In genomic region chr16:81004646-81005353, GRCh38 we compare ENCODE assay signal across 8 cellular contexts. TPM values are rescaled to one million over a fixed set of nuclear protein-coding genes. Genes with fewer than 3 reads are reported as not detected.
DNase-seq lines count a peak whose midpoint lies in the region; ATAC-seq and TF ChIP-seq lines count a peak whose summit lies in the region.

No MANE protein-coding gene starts in this region.

- no peak for TF ChIP-seq POLR2A in prostate gland (IDR thresholded peaks at IDR 0.05)

- ATAC-seq in GM21526 (IDR thresholded peaks at IDR 0.05; ENCODE audit: low FRiP score, unreplicated experiment) (no peak), HG02885 (IDR thresholded peaks at IDR 0.05; ENCODE audit: poor library complexity, unreplicated experiment) (no peak)

- 60% methylated on average over 14 of the region's 14 CpGs for WGBS in prostate gland

- intact Hi-C loops in prostate gland (cut with DNase I): loop anchor here (10.0 kb wide), 1 partner anchor 70 kb away; the partner anchor contains the start of gene C16orf46

- H3K4me3 ChIP-seq in WI38 (ENCODE audit: low read depth, low read length): peak overlapping the region; percentile 11; the same call in 1 of the 2 replicates
- H3K4me3 ChIP-seq in prostate gland: peak overlapping the region in 1 of 2 donors; percentile 6

- H3K36me3 ChIP-seq in prostate gland: no peaks in the 10 kb centered on the region

- DNase-seq in A172 (ENCODE audit: low spot score) (peak; percentile 54), EH (ENCODE audit: low read depth) (peak; percentile 68), NCI-H128 (lab: John Stamatoyannopoulos, UW; ENCODE audit: unreplicated experiment) (peak; percentile 45), fibroblast of the conjunctiva (ENCODE audit: low read depth) (peak; percentile 27), prostate gland (ENCODE audit: low spot score) (peak; percentile 56)

- no peaks in the 10 kb centered on the region for H3K9me3 ChIP-seq in prostate gland

- peak overlapping the region; percentile 57 to 63 for H3K27ac ChIP-seq in prostate gland

- TF ChIP-seq CTCF in WI38 (IDR thresholded peaks at IDR 0.05; ENCODE audit: low read depth, low read length) (peak; percentile 42; the same call in 1 of the 2 replicates), prostate gland (IDR thresholded peaks at IDR 0.05) (peak in 3 of 4 experiments; percentile 74 to 82 (median 76))

- H3K4me1 ChIP-seq in prostate gland (replicated peaks): peaks cover 11% of the 10 kb centered on the region

- no peaks in the 10 kb centered on the region for H3K27me3 ChIP-seq in prostate gland (replicated peaks; ENCODE audit: insufficient read depth)

RNA-seq across cellular contexts. Expression of gene CMC2, which starts 1.9 kb away (rescaled TPM):
- total RNA-seq in A172 (2014; rRNA removed; shearing (Covaris generic)): 197 and 288 TPM in 2 replicates
- 100 to 1,000 TPM in 1 of 2 donors, 10 to 100 TPM in 1; 38.9 to 153 TPM for total RNA-seq in prostate gland

RNA-seq across cellular contexts. Expression of gene CENPN, which starts 2.2 kb away (rescaled TPM):
- total RNA-seq in A172 (2014; rRNA removed; shearing (Covaris generic)): 123 and 128 TPM in 2 replicates
- 100 to 1,000 TPM in 1 of 2 donors, 10 to 100 TPM in 1; 40.6 to 103 TPM for total RNA-seq in prostate gland

RNA-seq across cellular contexts. Expression of gene ATMIN, which starts 30.8 kb away (rescaled TPM):
- total RNA-seq in A172 (2014; rRNA removed; shearing (Covaris generic)): 59.9 and 62.1 TPM in 2 replicates
- total RNA-seq in prostate gland: 10 to 100 TPM; 47.1 to 62.4 TPM
